In the genomic region with DNA sequence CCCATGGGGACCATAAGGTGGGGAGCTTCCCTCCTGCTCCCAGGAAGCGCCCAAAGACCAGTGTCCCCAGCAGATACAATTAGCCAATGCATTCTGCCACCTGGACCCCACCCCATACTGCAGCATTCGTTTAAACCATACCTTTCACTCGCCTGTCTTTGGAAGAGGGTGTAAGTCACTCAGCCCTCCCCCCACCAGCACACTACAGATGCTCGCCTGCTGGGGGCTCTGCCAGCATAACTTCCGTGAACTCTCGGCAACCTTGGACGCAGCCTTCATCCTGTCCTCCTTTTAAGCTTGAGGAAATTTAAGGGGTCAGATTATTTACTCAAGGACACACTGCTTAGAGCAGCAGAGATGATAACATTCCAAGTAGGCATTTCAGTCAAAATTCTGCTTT, we compare ENCODE assay signal across 17 cellular contexts.
"Had no signal": no experiment of that assay in that cellular context is flagged by ENCODE, and none has a peak within 500 bp of the region (broad histone marks: within the 10 kb centered on the region; RNA-seq: fewer than 3 reads in every experiment).

No MANE protein-coding gene starts in this region.

- H3K27ac ChIP-seq: tibial nerve, vagina had no signal

- H3K27me3 Mint-ChIP-seq: activated B cell treated with CpG ODN at 0.5 μM for 24 hours, brain had no signal

- H3K36me3 ChIP-seq: tibial nerve, vagina had no signal

- DNase-seq: activated B cell treated with CpG ODN at 0.5 μM for 24 hours; activated CD4-positive, alpha-beta T cell treated with anti-CD3 and anti-CD28 coated beads for 48 hours; activated CD8-positive, alpha-beta memory T cell treated with anti-CD3 and anti-CD28 coated beads for 24 hours; activated naive CD8-positive, alpha-beta T cell treated with anti-CD3 and anti-CD28 coated beads for 36 hours; cerebellar nuclear complex; dermis blood vessel endothelial cell; effector memory CD8-positive, alpha-beta T cell; stimulated activated CD4-positive, alpha-beta T cell treated with anti-CD3 and anti-CD28 coated beads, Interleukin-15, amount 100 ng/mL, for 24 hours; stimulated activated CD4-positive, alpha-beta T cell treated with anti-CD3 and anti-CD28 coated beads, Interleukin-4, amount 100 ng/mL, for 1 hour; stimulated activated naive CD4-positive, alpha-beta T cell; SW 1271 had no signal

- H3K9me3 Mint-ChIP-seq: activated B cell treated with CpG ODN at 0.5 μM for 24 hours; activated naive CD8-positive, alpha-beta T cell treated with anti-CD3 and anti-CD28 coated beads for 36 hours; activated T-helper 1 cell treated with anti-CD3 and anti-CD28 coated beads, Interleukin-12 subunit alpha, Interleukin-12 subunit beta, Interleukin-2, Interleukin-4 antibody, amounts not matched to agents 30 ng/mL and 10 ng/mL and 1 ng/mL, durations not matched to agents 14 hours and 24 hours and 36 hours; brain; effector memory CD8-positive, alpha-beta T cell; mesothelial cell of epicardium; neural crest cell had no signal

- H3K4me1 Mint-ChIP-seq: activated naive CD8-positive, alpha-beta T cell treated with anti-CD3 and anti-CD28 coated beads for 36 hours had no signal

- H3K27me3 ChIP-seq: tibial nerve, vagina had no signal

- H3K9me3 ChIP-seq: tibial nerve, vagina had no signal

- H3K27ac Mint-ChIP-seq: activated B cell treated with CpG ODN at 0.5 μM for 24 hours; activated naive CD8-positive, alpha-beta T cell treated with anti-CD3 and anti-CD28 coated beads for 36 hours; activated T-helper 1 cell treated with anti-CD3 and anti-CD28 coated beads, Interleukin-12 subunit alpha, Interleukin-12 subunit beta, Interleukin-2, Interleukin-4 antibody, amounts not matched to agents 30 ng/mL and 10 ng/mL and 1 ng/mL, durations not matched to agents 14 hours and 24 hours and 36 hours; brain; effector memory CD8-positive, alpha-beta T cell; mesothelial cell of epicardium had no signal

- H3K4me3 Mint-ChIP-seq: activated B cell treated with CpG ODN at 0.5 μM for 24 hours; activated naive CD8-positive, alpha-beta T cell treated with anti-CD3 and anti-CD28 coated beads for 36 hours; activated T-helper 1 cell treated with anti-CD3 and anti-CD28 coated beads, Interleukin-12 subunit alpha, Interleukin-12 subunit beta, Interleukin-2, Interleukin-4 antibody, amounts not matched to agents 30 ng/mL and 10 ng/mL and 1 ng/mL, durations not matched to agents 14 hours and 24 hours and 36 hours; brain; effector memory CD8-positive, alpha-beta T cell; mesothelial cell of epicardium; neural crest cell had no signal

- H3K36me3 Mint-ChIP-seq: activated naive CD8-positive, alpha-beta T cell treated with anti-CD3 and anti-CD28 coated beads for 36 hours; brain had no signal

- ATAC-seq: effector memory CD8-positive, alpha-beta T cell had no signal

- H3K4me3 ChIP-seq: tibial nerve, vagina had no signal
